Comparison of ENCODE assay signal across 22 cellular contexts in genomic region chr12:132945806-132946506, GRCh38.
"Had no signal": no experiment of that assay in that cellular context is flagged by ENCODE, and none has a peak within 500 bp of the region (broad histone marks: within the 10 kb centered on the region; RNA-seq: fewer than 3 reads in every experiment).

No MANE protein-coding gene starts in this region.

- H3K27me3 ChIP-seq: ascending aorta, body of pancreas, Peyer's patch had no signal

- DNase-seq: activated CD4-positive, alpha-beta T cell treated with anti-CD3 and anti-CD28 coated beads for 36 hours; activated CD4-positive, alpha-beta T cell treated with anti-CD3 and anti-CD28 coated beads, Interleukin-2, amount 50 U/mL, for 4 hours; activated CD8-positive, alpha-beta memory T cell treated with anti-CD3 and anti-CD28 coated beads, Interleukin-2, amount 50 U/mL, for 48 hours; activated CD8-positive, alpha-beta T cell treated with anti-CD3 and anti-CD28 coated beads, Interleukin-2, amount 10 ng/mL, durations not matched to agents 7 days and 5 days; activated effector memory CD4-positive, alpha-beta T cell treated with Interleukin-2 at 50 U/mL for 16 hours; activated naive CD4-positive, alpha-beta T cell; activated T-cell treated with anti-CD3 and anti-CD28 coated beads, Interleukin-2, amount 50 U/mL, for 1 hour; amniotic stem cell; body of pancreas; central memory CD4-positive, alpha-beta T cell; Kasumi-1; KBM-7; NCI-H1105 treated with DMSO at 0.1 percent for 48 hours; NCI-H1436 treated with DMSO at 0.1 percent for 48 hours; NCI-H187; NCI-H2081; NCI-H446; NCI-H524; Peyer's patch; SHP77; T-helper 9 cell had no signal

- ATAC-seq: activated CD4-positive, alpha-beta T cell treated with anti-CD3 and anti-CD28 coated beads for 36 hours; activated CD8-positive, alpha-beta T cell treated with anti-CD3 and anti-CD28 coated beads, Interleukin-2, amount 10 ng/mL, durations not matched to agents 7 days and 5 days; body of pancreas had no signal

- H3K4me3 ChIP-seq: body of pancreas, Peyer's patch had no signal

- H3K27ac ChIP-seq: ascending aorta, body of pancreas, Peyer's patch had no signal
